1 cellular context compared by ENCODE assay signal in genomic region chr1:22673486-22674409, GRCh38.
TF ChIP-seq lines count a peak whose summit lies in the region.

No MANE protein-coding gene starts in this region.

TF ChIP-seq in GM12878, 131 proteins besides CTCF, POLR2A, EP300 and RAD21:
- TF ChIP-seq FOS (IDR thresholded peaks at IDR 0.05; ENCODE audit: borderline replicate concordance, extremely low read depth, insufficient read length) (no peak), SMC3 (IDR thresholded peaks at IDR 0.05; ENCODE audit: borderline replicate concordance, low read length) (peak; percentile 77)
